ENCODE assay signal across 12 cellular contexts in the genomic region with DNA sequence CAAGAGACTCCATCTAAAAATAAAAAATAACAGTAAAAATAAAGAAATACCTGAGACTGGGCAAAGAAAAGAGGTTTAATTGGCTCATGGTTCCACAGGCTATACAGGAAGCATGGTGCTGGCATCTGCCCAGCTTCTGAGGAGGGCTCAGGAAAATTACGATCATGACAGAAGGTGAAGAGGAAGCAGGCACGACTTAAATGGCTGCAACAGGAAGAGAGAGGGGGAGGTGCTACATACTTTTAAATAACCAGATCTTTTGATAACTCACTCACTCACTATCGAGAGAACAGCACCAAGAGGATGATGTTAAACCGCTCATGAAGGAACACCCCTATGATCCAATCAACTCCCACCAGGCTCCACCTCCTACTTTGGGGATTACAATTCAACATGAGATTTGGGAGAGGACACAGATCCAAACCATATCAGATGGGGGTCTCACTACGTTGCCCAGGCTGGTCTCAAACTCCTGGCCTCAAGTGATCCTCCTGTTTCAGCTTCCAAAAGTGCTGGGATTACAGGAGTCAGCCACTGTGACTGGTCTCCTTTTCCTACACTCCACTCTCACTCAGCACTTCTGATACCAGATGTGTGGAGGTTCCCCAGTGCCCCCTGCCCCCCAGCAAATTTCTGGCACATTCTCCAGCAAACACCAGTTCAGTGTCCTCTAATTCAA. TPM values are rescaled to one million over a fixed set of nuclear protein-coding genes. Genes with fewer than 3 reads are reported as not detected.
DNase-seq lines count a peak whose midpoint lies in the region; ATAC-seq and TF ChIP-seq lines count a peak whose summit lies in the region.
"Had no signal": no experiment of that assay in that cellular context is flagged by ENCODE, and none has a peak within 500 bp of the region (broad histone marks: within the 10 kb centered on the region; RNA-seq: fewer than 3 reads in every experiment).

No MANE protein-coding gene starts in this region.

- CTCF ChIA-PET in activated CD4-positive, alpha-beta T cell treated with anti-CD3 and anti-CD28 coated beads, Interleukin-2, amount 10 ng/mL, durations not matched to agents 7 days and 5 days (lab: Charles Lee): no interaction called here

- H3K9me3 Mint-ChIP-seq in activated CD4-positive, alpha-beta T cell treated with anti-CD3 and anti-CD28 coated beads, Interleukin-2, amount 10 ng/mL, durations not matched to agents 7 days and 5 days: peaks cover 2% of the 10 kb centered on the region
- H3K9me3 Mint-ChIP-seq in immature natural killer cell: peaks cover 0 to 4% (median 0%) of the 10 kb centered on the region in 6 donors

- H3K27ac ChIP-seq in KOPT-K1 (ENCODE audit: low read depth, low read length, poor library complexity, severe bottlenecking): peak overlapping the region; percentile 1
- no peak overlapping the region for H3K27ac ChIP-seq in colonic mucosa
- H3K27ac ChIP-seq: cardiac muscle cell, vagina had no signal

- no peaks in the 10 kb centered on the region for H3K27me3 ChIP-seq in colonic mucosa
- H3K27me3 ChIP-seq: cardiac muscle cell, vagina had no signal

- no peak for TF ChIP-seq CTCF in colonic mucosa (IDR thresholded peaks at IDR 0.05)

- DNase-seq in CD1c-positive myeloid dendritic cell (ENCODE audit: extremely low spot score) (peak; percentile 7), immature natural killer cell (peak in 1 of 3 donors; percentile 10), colonic mucosa (no peak), left cardiac atrium (no peak), AG20443 (ENCODE audit: low spot score) (no peak)
- DNase-seq in activated CD4-positive, alpha-beta T cell treated with anti-CD3 and anti-CD28 coated beads, Interleukin-2, amount 10 ng/mL, durations not matched to agents 7 days and 5 days: peak; percentile 13
- DNase-seq: heart right ventricle had no signal

- H3K9me3 ChIP-seq in KOPT-K1 (ENCODE audit: insufficient read depth, low read length, poor library complexity, severe bottlenecking): no peaks in the 10 kb centered on the region
- no peaks in the 10 kb centered on the region for H3K9me3 ChIP-seq in colonic mucosa
- H3K9me3 ChIP-seq: heart right ventricle, vagina had no signal

- no peaks in the 10 kb centered on the region for H3K27me3 Mint-ChIP-seq in activated CD4-positive, alpha-beta T cell treated with anti-CD3 and anti-CD28 coated beads, Interleukin-2, amount 10 ng/mL, durations not matched to agents 7 days and 5 days
- peaks cover 3 to 6% (median 5%) of the 10 kb centered on the region in 3 donors for H3K27me3 Mint-ChIP-seq in immature natural killer cell (ENCODE audit: low read depth in 3 of 3)

- H3K4me3 ChIP-seq in colonic mucosa: no peak overlapping the region
- H3K4me3 ChIP-seq: cardiac muscle cell, heart right ventricle, vagina had no signal

- H3K27ac Mint-ChIP-seq in activated CD4-positive, alpha-beta T cell treated with anti-CD3 and anti-CD28 coated beads, Interleukin-2, amount 10 ng/mL, durations not matched to agents 7 days and 5 days: peak overlapping the region; percentile 83
- H3K27ac Mint-ChIP-seq in immature natural killer cell: peak overlapping the region in 5 of 6 donors; percentile 28 to 71 (median 65)

- H3K4me3 Mint-ChIP-seq in activated CD4-positive, alpha-beta T cell treated with anti-CD3 and anti-CD28 coated beads, Interleukin-2, amount 10 ng/mL, durations not matched to agents 7 days and 5 days: peak overlapping the region; percentile 19
- H3K4me3 Mint-ChIP-seq in immature natural killer cell: peak overlapping the region; percentile 4 to 74 (median 49)

- H3K4me1 Mint-ChIP-seq in activated CD4-positive, alpha-beta T cell treated with anti-CD3 and anti-CD28 coated beads, Interleukin-2, amount 10 ng/mL, durations not matched to agents 7 days and 5 days: peaks cover 15% of the 10 kb centered on the region
- H3K4me1 Mint-ChIP-seq in immature natural killer cell: peaks cover 22 to 23% of the 10 kb centered on the region in 2 donors

- no peaks in the 10 kb centered on the region for H3K4me1 ChIP-seq in colonic mucosa
- H3K4me1 ChIP-seq: vagina had no signal

- H3K9ac ChIP-seq in colonic mucosa (ENCODE audit: low read depth in 2 of 2, low read length in 2 of 2): no peak overlapping the region

- H3K36me3 Mint-ChIP-seq in activated CD4-positive, alpha-beta T cell treated with anti-CD3 and anti-CD28 coated beads, Interleukin-2, amount 10 ng/mL, durations not matched to agents 7 days and 5 days (ENCODE audit: low read depth): peaks cover 3% of the 10 kb centered on the region
- H3K36me3 Mint-ChIP-seq in immature natural killer cell: no peaks in the 10 kb centered on the region

- H3K36me3 ChIP-seq in KOPT-K1 (ENCODE audit: insufficient read depth, low read length): no peaks in the 10 kb centered on the region
- no peaks in the 10 kb centered on the region for H3K36me3 ChIP-seq in colonic mucosa
- H3K36me3 ChIP-seq: cardiac muscle cell, heart right ventricle, vagina had no signal

- no peak for ATAC-seq in left cardiac atrium
- ATAC-seq in HG03378 (IDR thresholded peaks at IDR 0.05; ENCODE audit: unreplicated experiment): no peak
- ATAC-seq: heart right ventricle had no signal

- POLR2A ChIA-PET in activated CD4-positive, alpha-beta T cell treated with anti-CD3 and anti-CD28 coated beads, Interleukin-2, amount 10 ng/mL, durations not matched to agents 7 days and 5 days (lab: Charles Lee): no interaction called here

- intact Hi-C loops in colonic mucosa (cut with DNase I) (no loop called here), left cardiac atrium (cut with DNase I) (no loop called here)

RNA-seq across cellular contexts. Expression of a gene that starts 11.9 kb away (rescaled TPM):
- total RNA-seq in activated CD4-positive, alpha-beta T cell treated with anti-CD3 and anti-CD28 coated beads, Interleukin-2, amount 10 ng/mL, durations not matched to agents 7 days and 5 days: under 1 TPM; 0.40 to 0.42 TPM
- polyA plus RNA-seq in immature natural killer cell: not detected
- total RNA-seq in colonic mucosa: not detected
- total RNA-seq in left cardiac atrium: under 1 TPM in 1 of 2 donors, not detected in 1; 0.13 TPM
- total RNA-seq: HT1080, vagina had no signal
- polyA plus RNA-seq: cardiac muscle cell had no signal

Comparison
In these comparisons a context has a peak if more than half of its experiments do, and no peak if none do; other contexts are left out.
1. DNase-seq: peak in CD1c-positive myeloid dendritic cell (single experiment) and activated CD4-positive, alpha-beta T cell treated with anti-CD3 and anti-CD28 coated beads, Interleukin-2, amount 10 ng/mL, durations not matched to agents 7 days and 5 days (single experiment); none in colonic mucosa (single experiment), left cardiac atrium (single experiment) and AG20443 (single experiment).